Comparison of ENCODE assay signal across 3 cellular contexts in genomic region chr2:150478206-150478974, GRCh38.
A peak's percentile ranks its signal among the peaks of the same experiment; 100 is the strongest.
TF ChIP-seq lines count a peak whose summit lies in the region.

No MANE protein-coding gene starts in this region.

TF ChIP-seq in liver, 16 proteins besides CTCF, POLR2A, EP300 and RAD21:
- TF ChIP-seq GABPA (IDR thresholded peaks at IDR 0.05 in 1 of 2, conservative IDR thresholded peaks at IDR 0.05 in 1 of 2) (no peak), FOXA2 (IDR thresholded peaks at IDR 0.05) (no peak), FOXA1 (IDR thresholded peaks at IDR 0.05) (no peak), HNF4A (conservative IDR thresholded peaks at IDR 0.05) (peak in 1 of 2 donors; percentile 21), ATF3 (IDR thresholded peaks at IDR 0.05) (no peak), YY1 (IDR thresholded peaks at IDR 0.05) (no peak), SP1 (IDR thresholded peaks at IDR 0.05) (no peak), ZBTB33 (IDR thresholded peaks at IDR 0.05) (no peak)

TF ChIP-seq in HepG2, 621 proteins besides CTCF, POLR2A, EP300 and RAD21 (continues in another document):
- no peak for TF ChIP-seq ZBTB42 (CRISPR knock-in tag; IDR thresholded peaks at IDR 0.05)
- TF ChIP-seq ZNF614 (CRISPR knock-in tag; IDR thresholded peaks at IDR 0.05; ENCODE audit: borderline replicate concordance) = no peak
- TF ChIP-seq BCLAF1 (IDR thresholded peaks at IDR 0.05) = no peak
- no peak for TF ChIP-seq ZNF597 (CRISPR knock-in tag; IDR thresholded peaks at IDR 0.05)
- no peak for TF ChIP-seq THYN1 (CRISPR knock-in tag; IDR thresholded peaks at IDR 0.05; ENCODE audit: borderline replicate concordance, low read depth)
- no peak for TF ChIP-seq ETS1 (CRISPR knock-in tag; IDR thresholded peaks at IDR 0.05)
- TF ChIP-seq SKIL (CRISPR knock-in tag; IDR thresholded peaks at IDR 0.05; ENCODE audit: borderline replicate concordance) = no peak

TF ChIP-seq in endothelial cell of umbilical vein, 7 proteins besides CTCF, POLR2A, EP300 and RAD21:
- TF ChIP-seq MYC (IDR thresholded peaks at IDR 0.05; ENCODE audit: low read depth, low read length) = no peak
- no peak for TF ChIP-seq GATA2 (IDR thresholded peaks at IDR 0.05; ENCODE audit: insufficient read depth, insufficient read length, low read depth, low read length)
- TF ChIP-seq EZH2 (IDR thresholded peaks at IDR 0.05; ENCODE audit: borderline replicate concordance, low read depth, low read length, severe bottlenecking) = no peak
TF ChIP-seq in endothelial cell of umbilical vein: peak in this region for 0.
